In genomic region chr4:2415881-2416563, GRCh38 we compare ENCODE assay signal across 10 cellular contexts. TPM values are rescaled to one million over a fixed set of nuclear protein-coding genes. Genes with fewer than 3 reads are reported as not detected.
DNase-seq lines count a peak whose midpoint lies in the region; ATAC-seq and TF ChIP-seq lines count a peak whose summit lies in the region.
"Had no signal": no experiment of that assay in that cellular context is flagged by ENCODE, and none has a peak within 500 bp of the region (broad histone marks: within the 10 kb centered on the region; RNA-seq: fewer than 3 reads in every experiment).

No MANE protein-coding gene starts in this region.

- H3K4me3 Mint-ChIP-seq in CD4-positive, alpha-beta memory T cell: peak overlapping the region; percentile 79 to 89 (median 86)
- H3K4me3 Mint-ChIP-seq in endothelial cell (ENCODE audit: unreplicated experiment) (peak overlapping the region; percentile 47), osteocyte (ENCODE audit: unreplicated experiment) (peak overlapping the region; percentile 52)

- H3K27ac ChIP-seq in CD4-positive, alpha-beta memory T cell (ENCODE audit: low read depth, low read length): peak overlapping the region; percentile 50
- H3K27ac ChIP-seq: neutrophil had no signal

- H3K9me3 Mint-ChIP-seq in CD4-positive, alpha-beta memory T cell: peaks cover 0 to 7% (median 0%) of the 10 kb centered on the region in 8 donors
- no peaks in the 10 kb centered on the region for H3K9me3 Mint-ChIP-seq in endothelial cell (ENCODE audit: unreplicated experiment)
- H3K9me3 Mint-ChIP-seq in osteocyte (ENCODE audit: unreplicated experiment): no peaks in the 10 kb centered on the region

- H3K4me1 Mint-ChIP-seq in CD4-positive, alpha-beta memory T cell: peaks cover 51 to 76% (median 62%) of the 10 kb centered on the region in 4 donors
- peaks cover 32% of the 10 kb centered on the region for H3K4me1 Mint-ChIP-seq in endothelial cell (ENCODE audit: unreplicated experiment)
- H3K4me1 Mint-ChIP-seq in osteocyte (ENCODE audit: unreplicated experiment): peaks cover 38% of the 10 kb centered on the region

- DNase-seq in CD4-positive, alpha-beta memory T cell: no peak
- DNase-seq in RPMI8226: peak; percentile 5
- DNase-seq in endothelial cell (ENCODE audit: low spot score): no peak
- no peak for DNase-seq in osteocyte (ENCODE audit: extremely low spot score, unreplicated experiment)
- DNase-seq in lower leg skin (ENCODE audit: low spot score in 2 of 2): no peak
- no peak for DNase-seq in BE2C
- no peak for DNase-seq in AG20443 (ENCODE audit: low spot score)
- no peak for DNase-seq in mucosa of descending colon
- DNase-seq: NCI-H1092 treated with DMSO at 0.1 percent for 48 hours had no signal

- POLR2A ChIA-PET in CD4-positive, alpha-beta memory T cell (lab: Charles Lee; ENCODE audit: partially characterized antibody): interaction anchor here (0.6 to 6.0 kb wide), 10 partner anchors 14 to 175 kb away, joined by 3 to 57 read pairs (median 4); partner anchors contain the start of genes HAUS3, MXD4, POLN and RNF4

- H3K36me3 ChIP-seq in CD4-positive, alpha-beta memory T cell (ENCODE audit: insufficient read depth, low read length): no peaks in the 10 kb centered on the region
- H3K36me3 ChIP-seq in BE2C (no peaks in the 10 kb centered on the region), mucosa of descending colon (ENCODE audit: low read depth) (no peaks in the 10 kb centered on the region)
- H3K36me3 ChIP-seq: neutrophil had no signal

- WGBS in lower leg skin, 2 donors: 73 to 75% methylated on average over 17 of the region's 17 CpGs

- no peak for TF ChIP-seq POLR2A in lower leg skin (IDR thresholded peaks at IDR 0.05)

- no peaks in the 10 kb centered on the region for H3K9me3 ChIP-seq in CD4-positive, alpha-beta memory T cell (ENCODE audit: control insufficient read depth in 1 of 2, low read length in 2 of 2)
- H3K9me3 ChIP-seq in BE2C (no peaks in the 10 kb centered on the region), mucosa of descending colon (no peaks in the 10 kb centered on the region)
- H3K9me3 ChIP-seq: neutrophil had no signal

- TF ChIP-seq CTCF in endothelial cell (IDR thresholded peaks at IDR 0.05; ENCODE audit: unreplicated experiment): no peak
- no peak for TF ChIP-seq CTCF in osteocyte (IDR thresholded peaks at IDR 0.05)
- no peak for TF ChIP-seq CTCF in lower leg skin (IDR thresholded peaks at IDR 0.05)
- TF ChIP-seq CTCF in BE2C (IDR thresholded peaks at IDR 0.05; ENCODE audit: low read depth, low read length): no peak
- TF ChIP-seq CTCF in mucosa of descending colon (IDR thresholded peaks at IDR 0.05): no peak

- peaks cover 0 to 10% of the 10 kb centered on the region in 2 donors for H3K36me3 Mint-ChIP-seq in CD4-positive, alpha-beta memory T cell
- H3K36me3 Mint-ChIP-seq in endothelial cell (ENCODE audit: low read depth, unreplicated experiment) (peaks cover 11% of the 10 kb centered on the region), osteocyte (ENCODE audit: unreplicated experiment) (peaks cover 2% of the 10 kb centered on the region)

- no peaks in the 10 kb centered on the region for H3K27me3 ChIP-seq in CD4-positive, alpha-beta memory T cell (ENCODE audit: insufficient read depth, low read length)
- peaks cover 49% of the 10 kb centered on the region for H3K27me3 ChIP-seq in BE2C

- peaks cover 0 to 2% of the 10 kb centered on the region in 2 donors for H3K27me3 Mint-ChIP-seq in CD4-positive, alpha-beta memory T cell
- peaks cover 32% of the 10 kb centered on the region for H3K27me3 Mint-ChIP-seq in endothelial cell (ENCODE audit: unreplicated experiment)
- H3K27me3 Mint-ChIP-seq in osteocyte (ENCODE audit: unreplicated experiment): peaks cover 45% of the 10 kb centered on the region

- intact Hi-C loops in CD4-positive, alpha-beta memory T cell (cut with micrococcal nuclease): loop anchor here (5.0 to 10.0 kb wide), 2 partner anchors 516 to 691 kb away; partner anchors contain the start of genes TACC3 and TMEM129
- intact Hi-C loops in lower leg skin (cut with DNase I; ENCODE audit: low total_unique reads): no loop called here
- intact Hi-C loops in mucosa of descending colon (cut with DNase I, micrococcal nuclease): no loop called here

- H3K4me1 ChIP-seq in CD4-positive, alpha-beta memory T cell (ENCODE audit: insufficient read depth, low read length): peaks cover 68% of the 10 kb centered on the region
- H3K4me1 ChIP-seq in BE2C (no peaks in the 10 kb centered on the region; the same call in 1 of the 2 replicates), mucosa of descending colon (ENCODE audit: low read depth) (peaks cover 39% of the 10 kb centered on the region)

- peak overlapping the region; percentile 85 to 98 (median 92) for H3K27ac Mint-ChIP-seq in CD4-positive, alpha-beta memory T cell
- H3K27ac Mint-ChIP-seq in endothelial cell (ENCODE audit: unreplicated experiment) (no peak overlapping the region), osteocyte (ENCODE audit: unreplicated experiment) (no peak overlapping the region)

- no peak overlapping the region for H3K4me3 ChIP-seq in CD4-positive, alpha-beta memory T cell (ENCODE audit: low read length in 2 of 2)
- no peak overlapping the region for H3K4me3 ChIP-seq in lower leg skin (ENCODE audit: low read depth, poor library complexity, severe bottlenecking)
- H3K4me3 ChIP-seq in BE2C (ENCODE audit: low read depth, low read length): no peak overlapping the region
- H3K4me3 ChIP-seq in mucosa of descending colon: no peak overlapping the region

- ATAC-seq in mucosa of descending colon: no peak

- CTCF ChIA-PET in CD4-positive, alpha-beta memory T cell (lab: Charles Lee; ENCODE audit: partially characterized antibody): interaction anchor here (0.8 to 1.6 kb wide), 11 partner anchors 9 to 197 kb away, joined by 3 to 6 read pairs (median 4); partner anchors contain the start of gene MXD4

RNA-seq across cellular contexts. Expression of gene ZFYVE28, which starts 2.4 kb away (rescaled TPM):
- 10 to 100 TPM; 31.4 to 31.8 TPM for total RNA-seq in CD4-positive, alpha-beta memory T cell
- polyA plus RNA-seq in CD4-positive, alpha-beta memory T cell: 10 to 100 TPM; 13.1 to 16.2 TPM
- total RNA-seq in endothelial cell (ENCODE audit: unreplicated experiment) (0.44 TPM), osteocyte (3.3 and 3.4 TPM in 2 replicates), lower leg skin (10 to 100 TPM in 2 of 4 donors, 1 to 10 TPM in 2; 5.0 to 12.8 (median 9.9) TPM), mucosa of descending colon (10 to 100 TPM; 32.4 to 56.4 (median 42.9) TPM)
- polyA plus RNA-seq in BE2C (2012; ENCODE audit: insufficient read depth, insufficient read length, low read depth): 2.3 TPM

RNA-seq across cellular contexts. Expression of gene CFAP99, which starts 2.7 kb away (rescaled TPM):
- under 1 TPM; 0.12 to 0.19 TPM for total RNA-seq in CD4-positive, alpha-beta memory T cell
- not detected for polyA plus RNA-seq in CD4-positive, alpha-beta memory T cell
- not detected for total RNA-seq in endothelial cell (ENCODE audit: unreplicated experiment)
- total RNA-seq in osteocyte: not detected in 2 replicates
- not detected for total RNA-seq in lower leg skin
- 0.54 TPM for polyA plus RNA-seq in BE2C (2012; ENCODE audit: insufficient read depth, insufficient read length, low read depth)
- 1 to 10 TPM; 1.2 to 1.3 (median 1.2) TPM for total RNA-seq in mucosa of descending colon

RNA-seq across cellular contexts. Expression of gene RNF4, which starts 52.9 kb away (rescaled TPM):
- total RNA-seq in CD4-positive, alpha-beta memory T cell: 100 to 1,000 TPM in 1 of 2 experiments, 10 to 100 TPM in 1; 94.0 to 104 TPM
- 100 to 1,000 TPM in 1 of 2 donors, 10 to 100 TPM in 1; 68.0 to 105 TPM for polyA plus RNA-seq in CD4-positive, alpha-beta memory T cell
- 65.0 TPM for total RNA-seq in endothelial cell (ENCODE audit: unreplicated experiment)
- total RNA-seq in osteocyte: 57.6 and 63.4 TPM in 2 replicates
- total RNA-seq in lower leg skin: 10 to 100 TPM; 30.4 to 44.0 (median 37.9) TPM
- 49.0 TPM for polyA plus RNA-seq in BE2C (2012; ENCODE audit: insufficient read depth, insufficient read length, low read depth)
- 10 to 100 TPM; 48.0 to 55.1 (median 51.9) TPM for total RNA-seq in mucosa of descending colon

Comparison
In these comparisons a context has a peak if more than half of its experiments do, and no peak if none do; other contexts are left out.
1. H3K27ac Mint-ChIP-seq: peak in CD4-positive, alpha-beta memory T cell (7 of 7); none in endothelial cell (single experiment) and osteocyte (single experiment).
2. Peak in every context shown above with its lines, with median percentiles within 50 percentile points of each other: H3K4me3 Mint-ChIP-seq.